ENCODE assay signal across 20 cellular contexts in genomic region chr4:702618-703048, GRCh38. TPM values are rescaled to one million over a fixed set of nuclear protein-coding genes. Genes with fewer than 3 reads are reported as not detected.
"Had no signal": no experiment of that assay in that cellular context is flagged by ENCODE, and none has a peak within 500 bp of the region (broad histone marks: within the 10 kb centered on the region; RNA-seq: fewer than 3 reads in every experiment).

No MANE protein-coding gene starts in this region.

- H3K4me3 ChIP-seq: hepatocyte, left ventricle myocardium inferior, smooth muscle cell, thoracic aorta, upper lobe of left lung had no signal

- H3K27ac Mint-ChIP-seq: activated naive CD4-positive, alpha-beta T cell treated with anti-CD3 and anti-CD28 coated beads for 36 hours; activated T-cell treated with anti-CD3 and anti-CD28 coated beads, Interleukin-2, amount 50 U/mL, for 24 hours had no signal

- H3K27me3 Mint-ChIP-seq: activated T-cell treated with anti-CD3 and anti-CD28 coated beads, Interleukin-2, amount 50 U/mL, for 24 hours had no signal

- H3K4me2 ChIP-seq: hepatocyte, smooth muscle cell had no signal

- H3K27me3 ChIP-seq: hepatocyte, upper lobe of left lung had no signal

- H3K9me3 ChIP-seq: left ventricle myocardium inferior, thoracic aorta, upper lobe of left lung had no signal

- H3K27ac ChIP-seq: epithelial cell of prostate, hepatocyte, left ventricle myocardium inferior, thoracic aorta, upper lobe of left lung had no signal

- DNase-seq: activated CD4-positive, alpha-beta T cell treated with anti-CD3 and anti-CD28 coated beads, Interleukin-2, amount 50 U/mL, for 4 hours; activated CD8-positive, alpha-beta memory T cell treated with anti-CD3 and anti-CD28 coated beads for 24 hours; activated CD8-positive, alpha-beta memory T cell treated with anti-CD3 and anti-CD28 coated beads, Interleukin-2, amount 50 U/mL, for 4 hours; activated naive CD4-positive, alpha-beta T cell treated with anti-CD3 and anti-CD28 coated beads for 36 hours; activated T-cell treated with anti-CD3 and anti-CD28 coated beads, Interleukin-2, amount 50 U/mL, for 24 hours; cortex of kidney; glutamatergic neuron; left ventricle myocardium inferior; mammary epithelial cell; stimulated activated CD4-positive, alpha-beta T cell treated with anti-CD3 and anti-CD28 coated beads, Interleukin-2, amount 100 ng/mL, for 48 hours; stimulated activated CD8-positive, alpha-beta memory T cell treated with anti-CD3 and anti-CD28 coated beads, Interleukin-4, amount 100 ng/mL, for 48 hours; stimulated activated naive CD4-positive, alpha-beta T cell; T-helper 9 cell; upper lobe of left lung had no signal

- ATAC-seq: sciatic nerve had no signal

- H3K9me3 Mint-ChIP-seq: activated naive CD4-positive, alpha-beta T cell treated with anti-CD3 and anti-CD28 coated beads for 36 hours; activated T-cell treated with anti-CD3 and anti-CD28 coated beads, Interleukin-2, amount 50 U/mL, for 24 hours had no signal

- H2AFZ ChIP-seq: hepatocyte had no signal

- H3K36me3 ChIP-seq: left ventricle myocardium inferior, thoracic aorta, upper lobe of left lung had no signal

- H3K4me3 Mint-ChIP-seq: activated naive CD4-positive, alpha-beta T cell treated with anti-CD3 and anti-CD28 coated beads for 36 hours; activated T-cell treated with anti-CD3 and anti-CD28 coated beads, Interleukin-2, amount 50 U/mL, for 24 hours had no signal

RNA-seq across cellular contexts. Expression of gene SLC49A3, which starts 13.7 kb away (rescaled TPM):
- total RNA-seq: activated naive CD4-positive, alpha-beta T cell treated with anti-CD3 and anti-CD28 coated beads for 36 hours; myocyte had no signal
